Comparison of ENCODE assay signal across 1 cellular context in genomic region chr1:167899253-167899681, GRCh38.
TF ChIP-seq lines count a peak whose summit lies in the region.

No MANE protein-coding gene starts in this region.

TF ChIP-seq in IMR-90, 13 proteins besides CTCF, POLR2A, EP300 and RAD21 (continued from another document):
- no peak for TF ChIP-seq ELK1 (IDR thresholded peaks at IDR 0.05; ENCODE audit: borderline replicate concordance, low read depth, low read length)
- TF ChIP-seq RFX5 (IDR thresholded peaks at IDR 0.05; ENCODE audit: low read depth, low read length), result no peak
- no peak for TF ChIP-seq MXI1 (IDR thresholded peaks at IDR 0.05; ENCODE audit: borderline replicate concordance, low read depth, low read length)
- no peak for TF ChIP-seq BHLHE40 (IDR thresholded peaks at IDR 0.05; ENCODE audit: low read depth, low read length)
- TF ChIP-seq CEBPB (IDR thresholded peaks at IDR 0.05; ENCODE audit: low read depth, low read length), result no peak
